Comparison of ENCODE assay signal across 1 cellular context in genomic region chrX:123764967-123765871, GRCh38.
TF ChIP-seq lines count a peak whose summit lies in the region.

No MANE protein-coding gene starts in this region.

TF ChIP-seq in K562, 482 proteins besides CTCF, POLR2A, EP300 and RAD21 (continued from another document and continues in another):
- TF ChIP-seq, protein P1, sequence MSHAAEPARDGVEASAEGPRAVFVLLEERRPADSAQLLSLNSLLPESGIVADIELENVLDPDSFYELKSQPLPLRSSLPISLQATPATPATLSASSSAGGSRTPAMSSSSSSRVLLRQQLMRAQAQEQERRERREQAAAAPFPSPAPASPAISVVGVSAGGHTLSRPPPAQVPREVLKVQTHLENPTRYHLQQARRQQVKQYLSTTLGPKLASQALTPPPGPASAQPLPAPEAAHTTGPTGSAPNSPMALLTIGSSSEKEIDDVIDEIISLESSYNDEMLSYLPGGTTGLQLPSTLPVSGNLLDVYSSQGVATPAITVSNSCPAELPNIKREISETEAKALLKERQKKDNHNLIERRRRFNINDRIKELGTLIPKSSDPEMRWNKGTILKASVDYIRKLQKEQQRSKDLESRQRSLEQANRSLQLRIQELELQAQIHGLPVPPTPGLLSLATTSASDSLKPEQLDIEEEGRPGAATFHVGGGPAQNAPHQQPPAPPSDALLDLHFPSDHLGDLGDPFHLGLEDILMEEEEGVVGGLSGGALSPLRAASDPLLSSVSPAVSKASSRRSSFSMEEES (CRISPR knock-in tag; IDR thresholded peaks at IDR 0.05): no peak
- peak; percentile 85 for TF ChIP-seq GABPA (tag; conservative IDR thresholded peaks at IDR 0.05; ENCODE audit: low read depth)
- TF ChIP-seq YY1 (IDR thresholded peaks at IDR 0.05; ENCODE audit: borderline replicate concordance in 1 of 3, control insufficient read depth in 1 of 3, extremely low read depth in 1 of 3, insufficient read depth in 3 of 3, insufficient read length in 1 of 3, insufficient replicate concordance in 2 of 3, low read depth in 1 of 3, low read length in 2 of 3): peak in 2 of 3 experiments; percentile 70 to 78
- no peak for TF ChIP-seq CHD1 (IDR thresholded peaks at IDR 0.05; ENCODE audit: low read length)
- no peak for TF ChIP-seq ZNF282 (CRISPR knock-in tag; IDR thresholded peaks at IDR 0.05)
- peak; percentile 59 for TF ChIP-seq ZFX (CRISPR knock-in tag; IDR thresholded peaks at IDR 0.05)
- TF ChIP-seq, protein P2, sequence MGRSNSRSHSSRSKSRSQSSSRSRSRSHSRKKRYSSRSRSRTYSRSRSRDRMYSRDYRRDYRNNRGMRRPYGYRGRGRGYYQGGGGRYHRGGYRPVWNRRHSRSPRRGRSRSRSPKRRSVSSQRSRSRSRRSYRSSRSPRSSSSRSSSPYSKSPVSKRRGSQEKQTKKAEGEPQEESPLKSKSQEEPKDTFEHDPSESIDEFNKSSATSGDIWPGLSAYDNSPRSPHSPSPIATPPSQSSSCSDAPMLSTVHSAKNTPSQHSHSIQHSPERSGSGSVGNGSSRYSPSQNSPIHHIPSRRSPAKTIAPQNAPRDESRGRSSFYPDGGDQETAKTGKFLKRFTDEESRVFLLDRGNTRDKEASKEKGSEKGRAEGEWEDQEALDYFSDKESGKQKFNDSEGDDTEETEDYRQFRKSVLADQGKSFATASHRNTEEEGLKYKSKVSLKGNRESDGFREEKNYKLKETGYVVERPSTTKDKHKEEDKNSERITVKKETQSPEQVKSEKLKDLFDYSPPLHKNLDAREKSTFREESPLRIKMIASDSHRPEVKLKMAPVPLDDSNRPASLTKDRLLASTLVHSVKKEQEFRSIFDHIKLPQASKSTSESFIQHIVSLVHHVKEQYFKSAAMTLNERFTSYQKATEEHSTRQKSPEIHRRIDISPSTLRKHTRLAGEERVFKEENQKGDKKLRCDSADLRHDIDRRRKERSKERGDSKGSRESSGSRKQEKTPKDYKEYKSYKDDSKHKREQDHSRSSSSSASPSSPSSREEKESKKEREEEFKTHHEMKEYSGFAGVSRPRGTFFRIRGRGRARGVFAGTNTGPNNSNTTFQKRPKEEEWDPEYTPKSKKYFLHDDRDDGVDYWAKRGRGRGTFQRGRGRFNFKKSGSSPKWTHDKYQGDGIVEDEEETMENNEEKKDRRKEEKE (IDR thresholded peaks at IDR 0.05; ENCODE audit: borderline replicate concordance in 1 of 2, control insufficient read depth in 1 of 2, low read depth in 2 of 2, low read length in 1 of 2): no peak
- peak; percentile 55; the same call in 1 of the 2 replicates for TF ChIP-seq ZNF592 (IDR thresholded peaks at IDR 0.05)
- TF ChIP-seq SMARCC2 (IDR thresholded peaks at IDR 0.05; ENCODE audit: low read depth): no peak
- no peak for TF ChIP-seq PTRF (tag; IDR thresholded peaks at IDR 0.05)
- no peak for TF ChIP-seq SMARCE1 (IDR thresholded peaks at IDR 0.05)
- peak; percentile 44; the same call in 1 of the 2 replicates for TF ChIP-seq CTBP1 (IDR thresholded peaks at IDR 0.05; ENCODE audit: borderline replicate concordance)
- TF ChIP-seq SMAD4 (CRISPR knock-in tag; conservative IDR thresholded peaks at IDR 0.05): peak; percentile 17; the same call in 1 of the 2 replicates
- no peak for TF ChIP-seq ZNF584 (CRISPR knock-in tag; IDR thresholded peaks at IDR 0.05; ENCODE audit: low read depth)
- peak; percentile 65 for TF ChIP-seq HNRNPLL (IDR thresholded peaks at IDR 0.05; ENCODE audit: low read depth, low read length, poor library complexity, severe bottlenecking)
- no peak for TF ChIP-seq FUS (optimal IDR thresholded peaks at IDR 0.05; ENCODE audit: low read depth, low read length)
- TF ChIP-seq BCL6 (CRISPR knock-in tag; IDR thresholded peaks at IDR 0.05): no peak
- no peak for TF ChIP-seq STAT5A (IDR thresholded peaks at IDR 0.05; ENCODE audit: borderline replicate concordance, low read length)
- TF ChIP-seq THRAP3 (IDR thresholded peaks at IDR 0.05; ENCODE audit: borderline replicate concordance): no peak
- TF ChIP-seq, protein P3, sequence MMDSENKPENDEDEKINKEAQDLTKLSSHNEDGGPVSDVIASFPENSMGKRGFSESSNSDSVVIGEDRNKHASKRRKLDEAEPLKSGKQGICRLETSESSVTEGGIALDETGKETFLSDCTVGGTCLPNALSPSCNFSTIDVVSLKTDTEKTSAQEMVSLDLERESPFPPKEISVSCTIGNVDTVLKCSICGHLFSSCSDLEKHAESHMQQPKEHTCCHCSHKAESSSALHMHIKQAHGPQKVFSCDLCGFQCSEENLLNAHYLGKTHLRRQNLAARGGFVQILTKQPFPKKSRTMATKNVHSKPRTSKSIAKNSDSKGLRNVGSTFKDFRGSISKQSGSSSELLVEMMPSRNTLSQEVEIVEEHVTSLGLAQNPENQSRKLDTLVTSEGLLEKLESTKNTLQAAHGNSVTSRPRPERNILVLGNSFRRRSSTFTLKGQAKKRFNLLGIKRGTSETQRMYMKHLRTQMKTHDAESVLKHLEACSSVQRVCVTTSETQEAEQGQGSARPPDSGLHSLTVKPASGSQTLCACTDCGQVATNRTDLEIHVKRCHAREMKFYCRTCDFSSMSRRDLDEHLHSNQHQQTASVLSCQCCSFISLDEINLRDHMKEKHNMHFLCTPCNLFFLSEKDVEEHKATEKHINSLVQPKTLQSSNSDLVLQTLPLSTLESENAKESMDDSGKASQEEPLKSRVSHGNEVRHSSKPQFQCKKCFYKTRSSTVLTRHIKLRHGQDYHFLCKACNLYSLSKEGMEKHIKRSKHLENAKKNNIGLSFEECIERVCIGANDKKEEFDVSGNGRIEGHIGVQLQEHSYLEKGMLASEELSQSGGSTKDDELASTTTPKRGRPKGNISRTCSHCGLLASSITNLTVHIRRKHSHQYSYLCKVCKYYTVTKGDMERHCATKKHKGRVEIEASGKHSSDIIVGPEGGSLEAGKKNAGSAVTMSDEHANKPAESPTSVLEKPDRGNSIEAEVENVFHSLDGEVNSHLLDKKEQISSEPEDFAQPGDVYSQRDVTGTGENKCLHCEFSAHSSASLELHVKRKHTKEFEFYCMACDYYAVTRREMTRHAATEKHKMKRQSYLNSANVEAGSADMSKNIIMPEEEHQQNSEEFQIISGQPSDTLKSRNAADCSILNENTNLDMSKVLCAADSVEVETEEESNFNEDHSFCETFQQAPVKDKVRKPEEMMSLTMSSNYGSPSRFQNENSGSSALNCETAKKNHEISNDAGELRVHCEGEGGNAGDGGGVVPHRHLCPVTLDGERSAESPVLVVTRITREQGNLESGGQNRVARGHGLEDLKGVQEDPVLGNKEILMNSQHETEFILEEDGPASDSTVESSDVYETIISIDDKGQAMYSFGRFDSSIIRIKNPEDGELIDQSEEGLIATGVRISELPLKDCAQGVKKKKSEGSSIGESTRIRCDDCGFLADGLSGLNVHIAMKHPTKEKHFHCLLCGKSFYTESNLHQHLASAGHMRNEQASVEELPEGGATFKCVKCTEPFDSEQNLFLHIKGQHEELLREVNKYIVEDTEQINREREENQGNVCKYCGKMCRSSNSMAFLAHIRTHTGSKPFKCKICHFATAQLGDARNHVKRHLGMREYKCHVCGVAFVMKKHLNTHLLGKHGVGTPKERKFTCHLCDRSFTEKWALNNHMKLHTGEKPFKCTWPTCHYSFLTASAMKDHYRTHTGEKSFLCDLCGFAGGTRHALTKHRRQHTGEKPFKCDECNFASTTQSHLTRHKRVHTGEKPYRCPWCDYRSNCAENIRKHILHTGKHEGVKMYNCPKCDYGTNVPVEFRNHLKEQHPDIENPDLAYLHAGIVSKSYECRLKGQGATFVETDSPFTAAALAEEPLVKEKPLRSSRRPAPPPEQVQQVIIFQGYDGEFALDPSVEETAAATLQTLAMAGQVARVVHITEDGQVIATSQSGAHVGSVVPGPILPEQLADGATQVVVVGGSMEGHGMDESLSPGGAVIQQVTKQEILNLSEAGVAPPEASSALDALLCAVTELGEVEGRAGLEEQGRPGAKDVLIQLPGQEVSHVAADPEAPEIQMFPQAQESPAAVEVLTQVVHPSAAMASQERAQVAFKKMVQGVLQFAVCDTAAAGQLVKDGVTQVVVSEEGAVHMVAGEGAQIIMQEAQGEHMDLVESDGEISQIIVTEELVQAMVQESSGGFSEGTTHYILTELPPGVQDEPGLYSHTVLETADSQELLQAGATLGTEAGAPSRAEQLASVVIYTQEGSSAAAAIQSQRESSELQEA (IDR thresholded peaks at IDR 0.05; ENCODE audit: low read depth): no peak
- TF ChIP-seq MEF2A (IDR thresholded peaks at IDR 0.05; ENCODE audit: control insufficient read depth, low read depth, low read length): no peak
- peak in 1 of 2 experiments; percentile 15; a peak in 2 of 4 replicates for TF ChIP-seq RCOR1 (IDR thresholded peaks at IDR 0.05; ENCODE audit: borderline replicate concordance in 1 of 2, low read depth in 2 of 2, low read length in 2 of 2)
- no peak for TF ChIP-seq ZFP1 (CRISPR knock-in tag; IDR thresholded peaks at IDR 0.05)
- TF ChIP-seq USF2 (CRISPR knock-in tag; IDR thresholded peaks at IDR 0.05): no peak
- no peak for TF ChIP-seq ZNF507 (tag; conservative IDR thresholded peaks at IDR 0.05)
- no peak for TF ChIP-seq HMG20A (CRISPR knock-in tag; conservative IDR thresholded peaks at IDR 0.05)
- TF ChIP-seq, protein P4, sequence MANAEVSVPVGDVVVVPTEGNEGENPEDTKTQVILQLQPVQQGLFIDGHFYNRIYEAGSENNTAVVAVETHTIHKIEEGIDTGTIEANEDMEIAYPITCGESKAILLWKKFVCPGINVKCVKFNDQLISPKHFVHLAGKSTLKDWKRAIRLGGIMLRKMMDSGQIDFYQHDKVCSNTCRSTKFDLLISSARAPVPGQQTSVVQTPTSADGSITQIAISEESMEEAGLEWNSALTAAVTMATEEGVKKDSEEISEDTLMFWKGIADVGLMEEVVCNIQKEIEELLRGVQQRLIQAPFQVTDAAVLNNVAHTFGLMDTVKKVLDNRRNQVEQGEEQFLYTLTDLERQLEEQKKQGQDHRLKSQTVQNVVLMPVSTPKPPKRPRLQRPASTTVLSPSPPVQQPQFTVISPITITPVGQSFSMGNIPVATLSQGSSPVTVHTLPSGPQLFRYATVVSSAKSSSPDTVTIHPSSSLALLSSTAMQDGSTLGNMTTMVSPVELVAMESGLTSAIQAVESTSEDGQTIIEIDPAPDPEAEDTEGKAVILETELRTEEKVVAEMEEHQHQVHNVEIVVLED (CRISPR knock-in tag; IDR thresholded peaks at IDR 0.05): no peak
- no peak for TF ChIP-seq TAF9B (IDR thresholded peaks at IDR 0.05; ENCODE audit: partially characterized antibody)
- TF ChIP-seq ETS1 (conservative IDR thresholded peaks at IDR 0.05; ENCODE audit: control insufficient read depth, low read depth, low read length): no peak
- TF ChIP-seq, protein P5, sequence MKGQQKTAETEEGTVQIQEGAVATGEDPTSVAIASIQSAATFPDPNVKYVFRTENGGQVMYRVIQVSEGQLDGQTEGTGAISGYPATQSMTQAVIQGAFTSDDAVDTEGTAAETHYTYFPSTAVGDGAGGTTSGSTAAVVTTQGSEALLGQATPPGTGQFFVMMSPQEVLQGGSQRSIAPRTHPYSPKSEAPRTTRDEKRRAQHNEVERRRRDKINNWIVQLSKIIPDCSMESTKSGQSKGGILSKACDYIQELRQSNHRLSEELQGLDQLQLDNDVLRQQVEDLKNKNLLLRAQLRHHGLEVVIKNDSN (CRISPR knock-in tag; IDR thresholded peaks at IDR 0.05): no peak
- no peak for TF ChIP-seq RBM34 (IDR thresholded peaks at IDR 0.05; ENCODE audit: borderline replicate concordance, insufficient read depth, low read length)
- TF ChIP-seq KLF1 (tag; IDR thresholded peaks at IDR 0.05): no peak
- no peak for TF ChIP-seq MAFF (IDR thresholded peaks at IDR 0.05; ENCODE audit: low read length)
- no peak for TF ChIP-seq SAFB2 (IDR thresholded peaks at IDR 0.05; ENCODE audit: borderline replicate concordance, low read depth, low read length, severe bottlenecking)
- TF ChIP-seq BRF1 (IDR thresholded peaks at IDR 0.05; ENCODE audit: borderline replicate concordance, extremely low read depth, insufficient read length): no peak
- no peak for TF ChIP-seq NFE2 (IDR thresholded peaks at IDR 0.05; ENCODE audit: low read depth)
- TF ChIP-seq ZNF12 (CRISPR knock-in tag; IDR thresholded peaks at IDR 0.05): no peak
- TF ChIP-seq NCOR1 (IDR thresholded peaks at IDR 0.05): no peak
